ENCODE assay signal across 27 cellular contexts in genomic region chr7:132353902-132354301, GRCh38.
"Had no signal": no experiment of that assay in that cellular context is flagged by ENCODE, and none has a peak within 500 bp of the region (broad histone marks: within the 10 kb centered on the region; RNA-seq: fewer than 3 reads in every experiment).

No MANE protein-coding gene starts in this region.

- DNase-seq: activated B cell treated with CpG ODN at 0.5 μM for 24 hours; activated CD4-positive, alpha-beta T cell treated with anti-CD3 and anti-CD28 coated beads for 1 hour; activated CD4-positive, alpha-beta T cell treated with anti-CD3 and anti-CD28 coated beads, Interleukin-2, amount 10 ng/mL, durations not matched to agents 24 days and 14 days; activated CD4-positive, alpha-beta T cell treated with anti-CD3 and anti-CD28 coated beads, Interleukin-2, amount 50 U/mL, for 48 hours; activated CD8-positive, alpha-beta memory T cell treated with anti-CD3 and anti-CD28 coated beads, Interleukin-2, amount 10 ng/mL, durations not matched to agents 7 days and 5 days; activated effector memory CD4-positive, alpha-beta T cell treated with anti-CD3 and anti-CD28 coated beads, Interleukin-2, amount 50 U/mL, for 16 hours; activated naive CD4-positive, alpha-beta T cell treated with anti-CD3 and anti-CD28 coated beads for 36 hours; activated naive CD8-positive, alpha-beta T cell treated with anti-CD3 and anti-CD28 coated beads for 36 hours; activated T-cell treated with anti-CD3 and anti-CD28 coated beads, Interleukin-2, amount 50 U/mL, for 24 hours; adrenal gland; anterior cingulate cortex; KG1; NCI-H1048; NCI-H1930; NCI-H2107; NCI-H2171 treated with DMSO at 0.1 percent for 48 hours; NCI-H345; NCI-H510A; NCI-H526 treated with DMSO at 0.1 percent for 48 hours; NCI-H82; Right ventricle myocardium superior; T-helper 17 cell; T-helper 9 cell had no signal

- H3K4me3 Mint-ChIP-seq: activated B cell treated with CpG ODN at 0.5 μM for 24 hours; activated CD4-positive, alpha-beta T cell treated with anti-CD3 and anti-CD28 coated beads, Interleukin-2, amount 10 ng/mL, durations not matched to agents 24 days and 14 days; activated CD8-positive, alpha-beta memory T cell treated with anti-CD3 and anti-CD28 coated beads, Interleukin-2, amount 10 ng/mL, durations not matched to agents 7 days and 5 days; activated naive CD4-positive, alpha-beta T cell treated with anti-CD3 and anti-CD28 coated beads for 36 hours; activated naive CD8-positive, alpha-beta T cell treated with anti-CD3 and anti-CD28 coated beads for 36 hours; activated T-cell treated with anti-CD3 and anti-CD28 coated beads, Interleukin-2, amount 50 U/mL, for 24 hours; activated T-helper 1 cell treated with anti-CD3 and anti-CD28 coated beads, Interleukin-12 subunit alpha, Interleukin-12 subunit beta, Interleukin-2, Interleukin-4 antibody, amounts not matched to agents 30 ng/mL and 10 ng/mL and 1 ng/mL, durations not matched to agents 14 hours and 24 hours and 36 hours; T-helper 17 cell had no signal

- H3K9me3 Mint-ChIP-seq: activated B cell treated with CpG ODN at 0.5 μM for 24 hours; activated CD4-positive, alpha-beta T cell treated with anti-CD3 and anti-CD28 coated beads, Interleukin-2, amount 10 ng/mL, durations not matched to agents 24 days and 14 days; activated naive CD4-positive, alpha-beta T cell treated with anti-CD3 and anti-CD28 coated beads for 36 hours; activated naive CD8-positive, alpha-beta T cell treated with anti-CD3 and anti-CD28 coated beads for 36 hours; activated T-cell treated with anti-CD3 and anti-CD28 coated beads, Interleukin-2, amount 50 U/mL, for 24 hours; activated T-helper 1 cell treated with anti-CD3 and anti-CD28 coated beads, Interleukin-12 subunit alpha, Interleukin-12 subunit beta, Interleukin-2, Interleukin-4 antibody, amounts not matched to agents 30 ng/mL and 10 ng/mL and 1 ng/mL, durations not matched to agents 14 hours and 24 hours and 36 hours had no signal

- H3K4me1 ChIP-seq: breast epithelium, SJSA1 had no signal

- H3K9me3 ChIP-seq: adrenal gland, breast epithelium, SJSA1 had no signal

- H3K36me3 ChIP-seq: adrenal gland, breast epithelium, SJSA1 had no signal

- H3K27me3 ChIP-seq: breast epithelium, SJSA1 had no signal

- ATAC-seq: activated CD8-positive, alpha-beta memory T cell treated with anti-CD3 and anti-CD28 coated beads, Interleukin-2, amount 10 ng/mL, durations not matched to agents 7 days and 5 days; T-helper 17 cell had no signal

- H3K27ac Mint-ChIP-seq: activated B cell treated with CpG ODN at 0.5 μM for 24 hours; activated CD4-positive, alpha-beta T cell treated with anti-CD3 and anti-CD28 coated beads, Interleukin-2, amount 10 ng/mL, durations not matched to agents 24 days and 14 days; activated CD8-positive, alpha-beta memory T cell treated with anti-CD3 and anti-CD28 coated beads, Interleukin-2, amount 10 ng/mL, durations not matched to agents 7 days and 5 days; activated naive CD4-positive, alpha-beta T cell treated with anti-CD3 and anti-CD28 coated beads for 36 hours; activated naive CD8-positive, alpha-beta T cell treated with anti-CD3 and anti-CD28 coated beads for 36 hours; activated T-cell treated with anti-CD3 and anti-CD28 coated beads, Interleukin-2, amount 50 U/mL, for 24 hours; activated T-helper 1 cell treated with anti-CD3 and anti-CD28 coated beads, Interleukin-12 subunit alpha, Interleukin-12 subunit beta, Interleukin-2, Interleukin-4 antibody, amounts not matched to agents 30 ng/mL and 10 ng/mL and 1 ng/mL, durations not matched to agents 14 hours and 24 hours and 36 hours; T-helper 17 cell had no signal

- H3K4me1 Mint-ChIP-seq: activated B cell treated with CpG ODN at 0.5 μM for 24 hours; activated CD4-positive, alpha-beta T cell treated with anti-CD3 and anti-CD28 coated beads, Interleukin-2, amount 10 ng/mL, durations not matched to agents 24 days and 14 days; activated CD8-positive, alpha-beta memory T cell treated with anti-CD3 and anti-CD28 coated beads, Interleukin-2, amount 10 ng/mL, durations not matched to agents 7 days and 5 days; activated naive CD8-positive, alpha-beta T cell treated with anti-CD3 and anti-CD28 coated beads for 36 hours; T-helper 17 cell had no signal

- H3K27ac ChIP-seq: adrenal gland, RWPE1, SJSA1 had no signal

- H3K36me3 Mint-ChIP-seq: activated CD8-positive, alpha-beta memory T cell treated with anti-CD3 and anti-CD28 coated beads, Interleukin-2, amount 10 ng/mL, durations not matched to agents 7 days and 5 days; activated naive CD8-positive, alpha-beta T cell treated with anti-CD3 and anti-CD28 coated beads for 36 hours had no signal

- H3K4me3 ChIP-seq: adrenal gland, breast epithelium, SJSA1 had no signal
